In the genomic region with DNA sequence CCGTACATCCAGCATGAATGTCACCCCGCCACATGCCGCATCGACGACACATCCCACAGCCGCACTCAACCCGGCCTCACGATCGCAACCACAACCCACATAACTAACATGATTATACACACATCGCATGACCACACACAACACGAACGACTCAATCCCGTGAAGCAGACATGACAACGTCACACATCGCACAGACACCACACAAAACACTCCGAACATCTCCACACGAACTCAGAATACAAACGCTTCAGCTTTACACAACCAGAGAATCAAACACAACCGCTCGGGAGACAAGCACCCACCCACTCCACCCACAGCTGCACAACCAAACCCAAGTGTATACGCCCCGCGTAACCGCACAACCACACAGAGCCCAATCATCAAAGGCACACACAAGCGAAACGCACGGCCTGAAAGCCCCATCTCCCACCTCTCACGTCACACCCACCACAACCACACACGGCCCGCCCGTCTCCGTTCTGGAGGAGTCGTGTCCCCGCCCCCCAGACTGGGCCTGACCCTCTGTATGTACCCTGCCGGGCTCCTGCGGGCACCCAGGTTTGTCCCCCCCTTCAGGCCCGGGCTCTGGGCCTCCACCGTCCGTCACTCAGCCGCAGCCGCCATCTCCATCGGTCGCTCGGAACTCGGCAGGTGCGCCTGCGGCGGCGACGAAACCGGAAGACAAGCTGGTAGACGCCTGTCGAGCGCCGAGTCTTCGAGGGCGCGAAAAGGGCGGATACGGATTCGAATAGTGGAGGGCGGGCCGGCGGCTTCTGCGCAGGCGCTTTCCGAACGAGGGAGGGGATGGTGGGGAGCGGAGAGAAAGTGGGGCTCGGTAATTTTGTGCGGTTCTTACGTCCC, we compare ENCODE assay signal across 8 cellular contexts. TPM values are rescaled to one million over a fixed set of nuclear protein-coding genes. Genes with fewer than 3 reads are reported as not detected.
DNase-seq lines count a peak whose midpoint lies in the region; ATAC-seq, FAIRE-seq and TF ChIP-seq lines count a peak whose summit lies in the region.

A gene (minus strand): TSS at position 646 of the 861 bp plus-strand sequence. CDS start 3,028 bp downstream, outside the sequence.

- peak within 1 kb of the TSS; percentile 90 for H3K4me2 ChIP-seq in OCI-LY3 (ENCODE audit: low read length)
- peak within 1 kb of the TSS; percentile 88 for H3K4me2 ChIP-seq in endothelial cell of umbilical vein (ENCODE audit: insufficient read depth, low read length)

- H3K4me3 ChIP-seq in HUES48 (ENCODE audit: low read depth, low read length) (peak within 1 kb of the TSS; percentile 70), OCI-LY3 (ENCODE audit: low read length) (peak within 1 kb of the TSS; percentile 95), endothelial cell of umbilical vein (replicated peaks in 1 of 3; ENCODE audit: insufficient read depth in 1 of 3, low read depth in 1 of 3, low read length in 3 of 3) (peak within 1 kb of the TSS; percentile 87 to 98 (median 89))

- CTCF ChIA-PET in endothelial cell of umbilical vein (lab: Charles Lee): interaction anchor here (0.7 to 1.9 kb wide), 6 partner anchors 10 to 169 kb away, joined by 3 to 18 read pairs (median 5); a partner anchor contains a TSS

- TF ChIP-seq POLR2A in endothelial cell of umbilical vein (IDR thresholded peaks at IDR 0.05; ENCODE audit: low read depth, low read length): peak; percentile 69

- intact Hi-C loops in endothelial cell of umbilical vein (cut with micrococcal nuclease): loop anchor here (1.0 kb wide), 2 partner anchors 33 to 150 kb away; a partner anchor contains a TSS

- TF ChIP-seq CTCF in OCI-LY3 (IDR thresholded peaks at IDR 0.05; ENCODE audit: low read depth, low read length) (no peak), endothelial cell of umbilical vein (IDR thresholded peaks at IDR 0.05; ENCODE audit: extremely low read depth in 1 of 2, insufficient read depth in 1 of 2, low read depth in 1 of 2, low read length in 2 of 2) (no peak)

- peak within 1 kb of the TSS; percentile 18 for H3K27ac ChIP-seq in HUES48 (ENCODE audit: low read depth, low read length)
- peak within 1 kb of the TSS; percentile 59 for H3K27ac ChIP-seq in OCI-LY3 (ENCODE audit: low read length)
- peak within 1 kb of the TSS; percentile 45 for H3K27ac ChIP-seq in endothelial cell of umbilical vein (ENCODE audit: insufficient read depth, low read depth, low read length)

- dilution Hi-C loops in endothelial cell of umbilical vein (cut with MboI; ENCODE audit: extremely low pct_ligation_motif_present, low sequenced_read_pairs): no loop called here

- H3K36me3 ChIP-seq in HUES48 (ENCODE audit: control insufficient read depth, insufficient read depth, low read length) (peaks cover 23% of the 10 kb centered on the region), OCI-LY3 (replicated peaks; ENCODE audit: low read depth, low read length) (peaks cover 21% of the 10 kb centered on the region), endothelial cell of umbilical vein (ENCODE audit: control insufficient read depth in 2 of 2, extremely low read depth in 1 of 2, insufficient read depth in 2 of 2, low read length in 2 of 2) (peaks cover 8 to 14% of the 10 kb centered on the region in 2 experiments)

- peak; percentile 90 for FAIRE-seq in endothelial cell of umbilical vein (lab: Jason Lieb, UNC)

- no peaks in the 10 kb centered on the region for H3K9me3 ChIP-seq in HUES48 (ENCODE audit: control insufficient read depth, insufficient read depth, low read length)
- no peaks in the 10 kb centered on the region for H3K9me3 ChIP-seq in OCI-LY3 (ENCODE audit: insufficient read depth, low read length)
- H3K9me3 ChIP-seq in endothelial cell of umbilical vein (replicated peaks; ENCODE audit: control insufficient read depth, insufficient read depth, low read length): no peaks in the 10 kb centered on the region

- H3K4me1 ChIP-seq in HUES48 (ENCODE audit: control insufficient read depth, insufficient read depth, low read length) (no peaks in the 10 kb centered on the region), OCI-LY3 (ENCODE audit: low read length) (peaks cover 14% of the 10 kb centered on the region), endothelial cell of umbilical vein (ENCODE audit: control insufficient read depth, extremely low read depth, insufficient read depth, low read length) (peaks cover 13% of the 10 kb centered on the region)

- H4K20me1 ChIP-seq in OCI-LY3 (ENCODE audit: insufficient read depth, low read length) (peaks cover 7% of the 10 kb centered on the region), endothelial cell of umbilical vein (replicated peaks; ENCODE audit: control insufficient read depth, extremely low read depth, insufficient read depth, low read length) (no peaks in the 10 kb centered on the region)

- H3K27me3 ChIP-seq in HUES48 (ENCODE audit: control insufficient read depth, insufficient read depth, low read length): no peaks in the 10 kb centered on the region
- H3K27me3 ChIP-seq in OCI-LY3 (ENCODE audit: low read depth, low read length): no peaks in the 10 kb centered on the region
- H3K27me3 ChIP-seq in endothelial cell of umbilical vein (ENCODE audit: control insufficient read depth in 2 of 2, insufficient read depth in 2 of 2, low read length in 2 of 2): no peaks in the 10 kb centered on the region

- H3K79me2 ChIP-seq in OCI-LY3 (ENCODE audit: low read length) (peaks cover 32% of the 10 kb centered on the region), endothelial cell of umbilical vein (ENCODE audit: control insufficient read depth, insufficient read depth, low read length) (peaks cover 14% of the 10 kb centered on the region)

- H2AFZ ChIP-seq in OCI-LY3 (ENCODE audit: low read depth, low read length): peak within 1 kb of the TSS; percentile 94
- peak within 1 kb of the TSS; percentile 100 for H2AFZ ChIP-seq in endothelial cell of umbilical vein (ENCODE audit: low read depth, low read length)

- H3K9ac ChIP-seq in HUES48 (ENCODE audit: low read depth, low read length): peak within 1 kb of the TSS; percentile 68
- H3K9ac ChIP-seq in OCI-LY3 (ENCODE audit: low read length): peak within 1 kb of the TSS; percentile 85
- peak within 1 kb of the TSS; percentile 77 for H3K9ac ChIP-seq in endothelial cell of umbilical vein (replicated peaks; ENCODE audit: extremely low read depth, insufficient read depth, low read length)

- POLR2A ChIA-PET in endothelial cell of umbilical vein (lab: Charles Lee): interaction anchor here (0.6 to 1.6 kb wide), 3 partner anchors 107 to 426 kb away, joined by 3 to 6 read pairs (median 3); a partner anchor contains a TSS

- peak; percentile 89 for ATAC-seq in GM21423 (IDR thresholded peaks at IDR 0.05; ENCODE audit: unreplicated experiment)

- no TSS peak for BruUV-seq in endothelial cell of umbilical vein (replicated peaks; lab: Mats Ljungman, UMichigan)

- peak; percentile 97 for DNase-seq in D341Med (ENCODE audit: low spot score)
- peak; percentile 92 for DNase-seq in activated T-cell treated with anti-CD3 and anti-CD28 coated beads for 1 hour (ENCODE audit: low read depth)
- peak; percentile 96 for DNase-seq in endothelial cell of umbilical vein (ENCODE audit: low read depth, low spot score)
- peak; percentile 96 for DNase-seq in midbrain (lab: John Stamatoyannopoulos, UW)
- peak; percentile 94 to 95 for DNase-seq in stimulated activated CD8-positive, alpha-beta memory T cell treated with anti-CD3 and anti-CD28 coated beads, Interleukin-15, amount 100 ng/mL, for 48 hours (ENCODE audit: low read depth in 2 of 2)

- H3K9me1 ChIP-seq in endothelial cell of umbilical vein (replicated peaks; ENCODE audit: control insufficient read depth, extremely low read depth, insufficient read depth, low read length): no peaks in the 10 kb centered on the region

TF ChIP-seq in endothelial cell of umbilical vein, 7 proteins besides CTCF, POLR2A, EP300 and RAD21:
- TF ChIP-seq MYC (IDR thresholded peaks at IDR 0.05; ENCODE audit: low read depth, low read length): no peak
- no peak for TF ChIP-seq EZH2 (IDR thresholded peaks at IDR 0.05; ENCODE audit: borderline replicate concordance, low read depth, low read length, severe bottlenecking)
- peak; percentile 86 for TF ChIP-seq POLR2AphosphoS5 (IDR thresholded peaks at IDR 0.05; ENCODE audit: insufficient read depth, low read depth, low read length)
- no peak for TF ChIP-seq GATA2 (IDR thresholded peaks at IDR 0.05; ENCODE audit: insufficient read depth, insufficient read length, low read depth, low read length)
TF ChIP-seq in endothelial cell of umbilical vein: peak in this region for 1.

RNA-seq across cellular contexts. Expression of the gene that starts here (rescaled TPM):
- 23.1 and 23.6 TPM in 2 replicates for total RNA-seq in endothelial cell of umbilical vein
- 5.8 and 6.7 TPM in 2 replicates for polyA plus RNA-seq in endothelial cell of umbilical vein
- 6.7 and 7.1 TPM in 2 replicates for polyA plus RNA-seq in endothelial cell of umbilical vein (2011; cell fraction: cytosol; rRNA removed)
- 14.9 and 15.9 TPM in 2 replicates for polyA plus RNA-seq in endothelial cell of umbilical vein (2011; cell fraction: nucleus; rRNA removed)
- polyA plus RNA-seq in endothelial cell of umbilical vein (2012): 7.4 and 10.5 TPM in 2 replicates
- polyA minus RNA-seq in endothelial cell of umbilical vein: 18.1 and 20.0 TPM in 2 replicates
- 19.2 TPM for polyA minus RNA-seq in endothelial cell of umbilical vein (2011; cell fraction: cytosol; rRNA and poly(A)+ RNA removed)
- polyA minus RNA-seq in endothelial cell of umbilical vein (2011; cell fraction: nucleus; rRNA and poly(A)+ RNA removed): 11.8 and 13.9 TPM in 2 replicates

Comparison
In these comparisons a context has a peak if more than half of its experiments do, and no peak if none do; other contexts are left out.
1. Peak in every context shown above with its lines: DNase-seq, ATAC-seq, H3K4me3 ChIP-seq and H3K27ac ChIP-seq.